ENCODE assay signal across 9 cellular contexts in the genomic region with DNA sequence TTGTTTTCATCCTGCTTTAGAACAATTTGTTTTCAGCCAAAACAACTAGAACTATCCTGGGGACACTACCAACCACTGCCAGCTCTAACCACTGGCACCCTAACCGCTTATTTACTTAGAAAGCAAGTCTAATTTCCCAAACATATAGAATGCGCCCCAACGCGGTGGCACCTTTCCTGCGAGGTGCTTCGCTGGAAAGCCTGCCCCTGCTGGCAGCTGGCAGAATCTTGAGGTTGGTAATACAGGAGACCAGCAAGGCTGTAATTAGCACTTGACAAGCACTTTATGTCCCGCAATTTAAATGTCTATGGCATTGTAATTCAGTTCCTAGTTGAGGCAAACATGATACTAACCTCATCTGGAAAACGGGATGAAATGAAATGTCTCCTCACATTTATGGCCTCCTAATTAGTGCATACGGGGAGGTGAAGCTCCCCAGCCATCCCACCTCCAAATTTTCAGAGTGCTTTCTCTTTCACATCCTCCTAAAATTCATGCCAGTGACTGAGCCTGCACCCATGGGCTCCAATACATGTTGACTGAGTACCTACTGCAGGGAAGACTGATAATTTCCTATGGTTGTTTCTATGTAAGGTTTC. TPM values are rescaled to one million over a fixed set of nuclear protein-coding genes. Genes with fewer than 3 reads are reported as not detected.
DNase-seq lines count a peak whose midpoint lies in the region; ATAC-seq and TF ChIP-seq lines count a peak whose summit lies in the region.
"Had no signal": no experiment of that assay in that cellular context is flagged by ENCODE, and none has a peak within 500 bp of the region (broad histone marks: within the 10 kb centered on the region; RNA-seq: fewer than 3 reads in every experiment).

No MANE protein-coding gene starts in this region.

- H3K4me1 ChIP-seq in OCI-LY1 (ENCODE audit: insufficient read depth, low read length, severe bottlenecking) (no peaks in the 10 kb centered on the region), foreskin keratinocyte (no peaks in the 10 kb centered on the region), upper lobe of right lung (no peaks in the 10 kb centered on the region), psoas muscle (no peaks in the 10 kb centered on the region)

- H3K36me3 ChIP-seq in OCI-LY1 (ENCODE audit: insufficient read depth, low read length) (no peaks in the 10 kb centered on the region), upper lobe of right lung (no peaks in the 10 kb centered on the region), psoas muscle (ENCODE audit: insufficient read depth in 1 of 2, low read depth in 1 of 2) (no peaks in the 10 kb centered on the region)

- TF ChIP-seq CTCF in OCI-LY1 (IDR thresholded peaks at IDR 0.05; ENCODE audit: low read length) (peak; percentile 73), foreskin keratinocyte (conservative IDR thresholded peaks at IDR 0.05) (peak; percentile 64), upper lobe of right lung (IDR thresholded peaks at IDR 0.05) (peak; percentile 34), psoas muscle (IDR thresholded peaks at IDR 0.05) (no peak)

- no peaks in the 10 kb centered on the region for H3K9me2 ChIP-seq in OCI-LY1 (ENCODE audit: low read depth, low read length)

- intact Hi-C loops in upper lobe of right lung (cut with DNase I) (no loop called here), psoas muscle (cut with DNase I) (no loop called here)

- no peak overlapping the region for H2AFZ ChIP-seq in OCI-LY1 (ENCODE audit: low read length)

- H3K4me2 ChIP-seq in OCI-LY1 (ENCODE audit: low read length) = no peak overlapping the region

- H3F3A ChIP-seq in OCI-LY1 (ENCODE audit: insufficient read depth, low read length) = no peaks in the 10 kb centered on the region

- H3K9ac ChIP-seq in OCI-LY1 (ENCODE audit: low read length) = no peak overlapping the region

- peak; percentile 67 for ATAC-seq in foreskin keratinocyte
- no peak for ATAC-seq in upper lobe of right lung
- no peak for ATAC-seq in HG02970 (IDR thresholded peaks at IDR 0.05; ENCODE audit: low FRiP score, unreplicated experiment)
- no peak for ATAC-seq in GM18502 (IDR thresholded peaks at IDR 0.05; ENCODE audit: poor library complexity, unreplicated experiment)
- ATAC-seq in psoas muscle = no peak

- no peaks in the 10 kb centered on the region for H4K20me1 ChIP-seq in OCI-LY1 (ENCODE audit: insufficient read depth, low read length)

- WGBS in psoas muscle, 3 donors = 10 to 15% (median 12%) methylated on average over 9 of the region's 9 CpGs

- H3K4me3 ChIP-seq in OCI-LY1 (ENCODE audit: low read depth, low read length, poor library complexity, severe bottlenecking) = no peak overlapping the region
- no peak overlapping the region for H3K4me3 ChIP-seq in upper lobe of right lung
- H3K4me3 ChIP-seq in psoas muscle = no peak overlapping the region

- no peaks in the 10 kb centered on the region for H3K79me2 ChIP-seq in OCI-LY1 (ENCODE audit: insufficient read depth, low read length)

- H3K9me3 ChIP-seq in OCI-LY1 (ENCODE audit: low read length) (no peaks in the 10 kb centered on the region), upper lobe of right lung (no peaks in the 10 kb centered on the region), psoas muscle (no peaks in the 10 kb centered on the region)

- peaks cover 17% of the 10 kb centered on the region; the same call in 1 of the 2 replicates for H3K27me3 ChIP-seq in OCI-LY1 (ENCODE audit: insufficient read depth, low read length)
- peaks cover 6% of the 10 kb centered on the region for H3K27me3 ChIP-seq in foreskin keratinocyte
- H3K27me3 ChIP-seq in upper lobe of right lung = no peaks in the 10 kb centered on the region
- peaks cover 0 to 4% (median 0%) of the 10 kb centered on the region in 3 donors for H3K27me3 ChIP-seq in psoas muscle (ENCODE audit: insufficient read depth in 3 of 3, low read length in 2 of 3)

- no peak overlapping the region for H3K27ac ChIP-seq in OCI-LY1 (ENCODE audit: low read depth, low read length, poor library complexity, severe bottlenecking)
- H3K27ac ChIP-seq in foreskin keratinocyte = no peak overlapping the region
- H3K27ac ChIP-seq in upper lobe of right lung = no peak overlapping the region
- no peak overlapping the region for H3K27ac ChIP-seq in psoas muscle

- peak; percentile 29 for DNase-seq in stimulated activated CD4-positive, alpha-beta T cell treated with anti-CD3 and anti-CD28 coated beads, Interleukin-15, amount 100 ng/mL, for 24 hours
- no peak for DNase-seq in stimulated activated CD4-positive, alpha-beta T cell treated with anti-CD3 and anti-CD28 coated beads, Interleukin-1b, Interleukin-23, amount 100 ng/mL, for 48 hours
- DNase-seq in foreskin keratinocyte (peak in 1 of 2 donors; percentile 4), upper lobe of right lung (no peak), psoas muscle (no peak)
- DNase-seq: activated gamma-delta T cell treated with Interleukin-2 at 50 U/mL for 16 hours had no signal

RNA-seq across cellular contexts. Expression of gene GABBR2, which starts 30.4 kb away (rescaled TPM):
- total RNA-seq in foreskin keratinocyte (not detected in 2 replicates), upper lobe of right lung (0.84 TPM), psoas muscle (under 1 TPM; 0.38 to 0.66 (median 0.42) TPM)
- polyA plus RNA-seq in foreskin keratinocyte (not detected in 2 replicates), psoas muscle (under 1 TPM; 0.08 to 0.34 (median 0.14) TPM)
